In the genomic region with DNA sequence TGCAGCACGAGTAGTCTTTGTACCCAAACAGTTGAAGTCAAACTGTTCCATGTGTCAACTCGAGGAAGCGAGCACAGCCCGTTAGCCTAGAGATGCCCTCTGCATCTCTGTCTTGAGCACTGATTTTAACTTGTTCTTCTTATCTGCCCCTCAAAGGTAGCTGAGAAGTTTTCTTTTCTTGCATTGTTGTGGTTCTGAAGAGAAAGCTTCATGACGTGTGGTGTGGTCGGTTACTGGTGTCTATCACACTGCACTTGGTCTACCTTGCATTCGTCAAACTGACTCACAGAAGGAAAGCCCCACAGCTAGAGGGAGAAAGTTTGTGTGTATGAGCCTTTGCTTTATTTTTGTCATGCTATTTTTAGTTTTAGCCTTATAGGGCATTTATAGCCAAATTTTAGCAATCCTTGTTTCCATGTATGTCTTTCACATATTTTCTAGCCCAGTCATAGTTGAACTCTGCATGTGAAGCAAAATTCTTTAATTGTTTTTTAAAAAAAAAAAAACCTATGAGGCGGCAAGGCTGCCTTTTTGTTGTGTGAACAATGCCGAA, we compare ENCODE assay signal across 8 cellular contexts.
DNase-seq lines count a peak whose midpoint lies in the region; ATAC-seq and TF ChIP-seq lines count a peak whose summit lies in the region.

No MANE protein-coding gene starts in this region.

- H3K36me3 ChIP-seq in cardiac muscle cell = no peaks in the 10 kb centered on the region

- H3K36me3 Mint-ChIP-seq in activated naive CD8-positive, alpha-beta T cell treated with anti-CD3 and anti-CD28 coated beads, Interleukin-2, amount 50 U/mL, for 24 hours (ENCODE audit: low read depth) = peaks cover 15% of the 10 kb centered on the region

- peak; percentile 32 to 88 for DNase-seq in cardiac muscle cell (ENCODE audit: low read depth in 1 of 2, low spot score in 1 of 2)
- no peak for DNase-seq in Right ventricle myocardium superior
- DNase-seq in activated naive CD8-positive, alpha-beta T cell treated with anti-CD3 and anti-CD28 coated beads, Interleukin-2, amount 50 U/mL, for 24 hours = peak; percentile 51
- DNase-seq in non-pigmented ciliary epithelial cell (ENCODE audit: low read depth) = peak; percentile 99
- DNase-seq in DMS79 treated with DMSO at 0.1 percent for 48 hours (lab: John Stamatoyannopoulos, UW) = no peak
- no peak for DNase-seq in CD1c-positive myeloid dendritic cell (ENCODE audit: extremely low spot score)
- no peak for DNase-seq in anterior cingulate cortex (lab: John Stamatoyannopoulos, UW)

- no peaks in the 10 kb centered on the region for H3K27me3 Mint-ChIP-seq in activated naive CD8-positive, alpha-beta T cell treated with anti-CD3 and anti-CD28 coated beads, Interleukin-2, amount 50 U/mL, for 24 hours

- no peak overlapping the region for H3K4me3 ChIP-seq in cardiac muscle cell

- peak overlapping the region; percentile 48 for H3K27ac ChIP-seq in cardiac muscle cell

- H3K27ac Mint-ChIP-seq in activated naive CD8-positive, alpha-beta T cell treated with anti-CD3 and anti-CD28 coated beads, Interleukin-2, amount 50 U/mL, for 24 hours = peak overlapping the region; percentile 47

- peaks cover 28% of the 10 kb centered on the region for H3K4me1 Mint-ChIP-seq in activated naive CD8-positive, alpha-beta T cell treated with anti-CD3 and anti-CD28 coated beads, Interleukin-2, amount 50 U/mL, for 24 hours

- H3K27me3 ChIP-seq in cardiac muscle cell = no peaks in the 10 kb centered on the region

- no peak overlapping the region for H3K4me3 Mint-ChIP-seq in activated naive CD8-positive, alpha-beta T cell treated with anti-CD3 and anti-CD28 coated beads, Interleukin-2, amount 50 U/mL, for 24 hours

- intact Hi-C loops in Right ventricle myocardium superior (cut with DNase I) = loop anchor here (10.0 kb wide), 1 partner anchor 986 kb away; no protein-coding TSS in a partner anchor

- no peak for ATAC-seq in Right ventricle myocardium superior (ENCODE audit: poor library complexity)
- ATAC-seq in HG03354 (IDR thresholded peaks at IDR 0.05; ENCODE audit: poor library complexity, severe bottlenecking, unreplicated experiment) = peak; percentile 68
- peak; percentile 100 for ATAC-seq in activated naive CD8-positive, alpha-beta T cell treated with anti-CD3 and anti-CD28 coated beads, Interleukin-2, amount 50 U/mL, for 24 hours

- H3K4me1 ChIP-seq in cardiac muscle cell (ENCODE audit: low read depth) = peaks cover 17% of the 10 kb centered on the region

- H3K9me3 Mint-ChIP-seq in activated naive CD8-positive, alpha-beta T cell treated with anti-CD3 and anti-CD28 coated beads, Interleukin-2, amount 50 U/mL, for 24 hours = no peaks in the 10 kb centered on the region

- H3K9me3 ChIP-seq in cardiac muscle cell (ENCODE audit: low read depth) = no peaks in the 10 kb centered on the region

- peak; percentile 30 for TF ChIP-seq CTCF in cardiac muscle cell (IDR thresholded peaks at IDR 0.05; ENCODE audit: low read depth, low read length)

Comparison
In these comparisons a context has a peak if more than half of its experiments do, and no peak if none do; other contexts are left out.
1. DNase-seq: peak in cardiac muscle cell (2 of 2), activated naive CD8-positive, alpha-beta T cell treated with anti-CD3 and anti-CD28 coated beads, Interleukin-2, amount 50 U/mL, for 24 hours (single experiment) and non-pigmented ciliary epithelial cell (single experiment); none in Right ventricle myocardium superior (single experiment), DMS79 treated with DMSO at 0.1 percent for 48 hours (single experiment), CD1c-positive myeloid dendritic cell (single experiment) and anterior cingulate cortex (0 of 58).